Comparison of ENCODE assay signal across 17 cellular contexts in genomic region chr2:72273384-72273783, GRCh38.
"Had no signal": no experiment of that assay in that cellular context is flagged by ENCODE, and none has a peak within 500 bp of the region (broad histone marks: within the 10 kb centered on the region; RNA-seq: fewer than 3 reads in every experiment).

No MANE protein-coding gene starts in this region.

- H3K4me3 Mint-ChIP-seq: central memory CD8-positive, alpha-beta T cell; natural killer cell treated with Interleukin-12 subunit alpha and Interleukin-12 subunit beta and Interleukin-15 and Interleukin-18, amount 100 ng/mL, for 72 hours; stimulated activated memory B cell treated with anti-CD40 and anti-IgM and Interleukin-4, amounts not matched to agents 10 μg/mL and 1 μg/mL and 100 μg/mL, for 72 hours; stimulated activated naive CD8-positive, alpha-beta T cell treated with anti-CD3 and anti-CD28 coated beads, Interleukin-15, Interleukin-2, amounts not matched to agents 100 ng/mL and 50 ng/mL, for 24 hours had no signal

- H3K9me3 ChIP-seq: esophagus muscularis mucosa, pancreas, prostate gland, right lobe of liver, tibial artery had no signal

- DNase-seq: effector memory CD4-positive, alpha-beta T cell; foreskin keratinocyte; kidney; left cardiac atrium; occipital lobe; pancreas; retina; right lobe of liver; stimulated activated CD4-positive, alpha-beta T cell treated with anti-CD3 and anti-CD28 coated beads, Interleukin-4, amount 100 ng/mL, for 1 hour; tibial artery had no signal

- H3K36me3 ChIP-seq: esophagus muscularis mucosa, pancreas, prostate gland, right lobe of liver, tibial artery had no signal

- H3K27me3 Mint-ChIP-seq: central memory CD8-positive, alpha-beta T cell; natural killer cell treated with Interleukin-12 subunit alpha and Interleukin-12 subunit beta and Interleukin-15 and Interleukin-18, amount 100 ng/mL, for 72 hours; stimulated activated memory B cell treated with anti-CD40 and anti-IgM and Interleukin-4, amounts not matched to agents 10 μg/mL and 1 μg/mL and 100 μg/mL, for 72 hours; stimulated activated naive CD8-positive, alpha-beta T cell treated with anti-CD3 and anti-CD28 coated beads, Interleukin-15, Interleukin-2, amounts not matched to agents 100 ng/mL and 50 ng/mL, for 24 hours had no signal

- FAIRE-seq: endometrium, kidney had no signal

- H3K4me1 ChIP-seq: foreskin keratinocyte, prostate gland, tibial artery had no signal

- H3K27me3 ChIP-seq: esophagus muscularis mucosa, foreskin keratinocyte, pancreas, right lobe of liver, tibial artery had no signal

- H3K27ac ChIP-seq: esophagus muscularis mucosa, foreskin keratinocyte, pancreas, prostate gland, right lobe of liver, tibial artery had no signal

- H3K27ac Mint-ChIP-seq: natural killer cell treated with Interleukin-12 subunit alpha and Interleukin-12 subunit beta and Interleukin-15 and Interleukin-18, amount 100 ng/mL, for 72 hours; stimulated activated memory B cell treated with anti-CD40 and anti-IgM and Interleukin-4, amounts not matched to agents 10 μg/mL and 1 μg/mL and 100 μg/mL, for 72 hours; stimulated activated naive CD8-positive, alpha-beta T cell treated with anti-CD3 and anti-CD28 coated beads, Interleukin-15, Interleukin-2, amounts not matched to agents 100 ng/mL and 50 ng/mL, for 24 hours had no signal

- H3K36me3 Mint-ChIP-seq: natural killer cell treated with Interleukin-12 subunit alpha and Interleukin-12 subunit beta and Interleukin-15 and Interleukin-18, amount 100 ng/mL, for 72 hours; stimulated activated memory B cell treated with anti-CD40 and anti-IgM and Interleukin-4, amounts not matched to agents 10 μg/mL and 1 μg/mL and 100 μg/mL, for 72 hours had no signal

- H3K4me3 ChIP-seq: esophagus muscularis mucosa, pancreas, prostate gland, right lobe of liver, tibial artery had no signal

- H3K9me3 Mint-ChIP-seq: central memory CD8-positive, alpha-beta T cell; natural killer cell treated with Interleukin-12 subunit alpha and Interleukin-12 subunit beta and Interleukin-15 and Interleukin-18, amount 100 ng/mL, for 72 hours; stimulated activated memory B cell treated with anti-CD40 and anti-IgM and Interleukin-4, amounts not matched to agents 10 μg/mL and 1 μg/mL and 100 μg/mL, for 72 hours; stimulated activated naive CD8-positive, alpha-beta T cell treated with anti-CD3 and anti-CD28 coated beads, Interleukin-15, Interleukin-2, amounts not matched to agents 100 ng/mL and 50 ng/mL, for 24 hours had no signal

- ATAC-seq: foreskin keratinocyte; left cardiac atrium; natural killer cell treated with Interleukin-12 subunit alpha and Interleukin-12 subunit beta and Interleukin-15 and Interleukin-18, amount 100 ng/mL, for 72 hours; pancreas; right lobe of liver; stimulated activated memory B cell treated with anti-CD40 and anti-IgM and Interleukin-4, amounts not matched to agents 10 μg/mL and 1 μg/mL and 100 μg/mL, for 72 hours had no signal

- H3K4me1 Mint-ChIP-seq: central memory CD8-positive, alpha-beta T cell; stimulated activated memory B cell treated with anti-CD40 and anti-IgM and Interleukin-4, amounts not matched to agents 10 μg/mL and 1 μg/mL and 100 μg/mL, for 72 hours had no signal
